In genomic region chr4:143477487-143477886, GRCh38 we compare ENCODE assay signal across 27 cellular contexts.
"Had no signal": no experiment of that assay in that cellular context is flagged by ENCODE, and none has a peak within 500 bp of the region (broad histone marks: within the 10 kb centered on the region; RNA-seq: fewer than 3 reads in every experiment).

No MANE protein-coding gene starts in this region.

- H3K9me3 ChIP-seq: adrenal gland, body of pancreas had no signal

- H3K4me1 ChIP-seq: adrenal gland, body of pancreas had no signal

- H3K4me3 ChIP-seq: adrenal gland, body of pancreas had no signal

- H3K36me3 ChIP-seq: adrenal gland had no signal

- ATAC-seq: activated CD4-positive, alpha-beta T cell treated with anti-CD3 and anti-CD28 coated beads for 36 hours; activated CD8-positive, alpha-beta memory T cell treated with anti-CD3 and anti-CD28 coated beads, Interleukin-2, amount 10 ng/mL, durations not matched to agents 7 days and 5 days; activated CD8-positive, alpha-beta T cell treated with anti-CD3 and anti-CD28 coated beads, Interleukin-2, amount 10 ng/mL, durations not matched to agents 7 days and 5 days; activated naive CD8-positive, alpha-beta T cell treated with anti-CD3 and anti-CD28 coated beads, Interleukin-2, amount 50 U/mL, for 24 hours; body of pancreas; esophagus mucosa had no signal

- H3K27me3 ChIP-seq: adrenal gland, body of pancreas had no signal

- H3K27ac ChIP-seq: adrenal gland, body of pancreas had no signal

- DNase-seq: activated CD4-positive, alpha-beta memory T cell treated with anti-CD3 and anti-CD28 coated beads for 36 hours; activated CD4-positive, alpha-beta T cell treated with anti-CD3 and anti-CD28 coated beads for 36 hours; activated CD4-positive, alpha-beta T cell treated with anti-CD3 and anti-CD28 coated beads, Interleukin-2, amount 10 ng/mL, durations not matched to agents 24 days and 14 days; activated CD4-positive, CD25-positive, alpha-beta regulatory T cell; activated CD4-positive, CD25-positive, alpha-beta regulatory T cell treated with anti-CD3 and anti-CD28 coated beads, Interleukin-2, amount 50 U/mL, for 72 hours; activated CD8-positive, alpha-beta memory T cell treated with anti-CD3 and anti-CD28 coated beads, Interleukin-2, amount 10 ng/mL, durations not matched to agents 7 days and 5 days; activated CD8-positive, alpha-beta memory T cell treated with anti-CD3 and anti-CD28 coated beads, Interleukin-2, amount 50 U/mL, for 4 hours; activated CD8-positive, alpha-beta T cell treated with anti-CD3 and anti-CD28 coated beads, Interleukin-2, amount 10 ng/mL, durations not matched to agents 7 days and 5 days; activated effector memory CD4-positive, alpha-beta T cell treated with anti-CD3 and anti-CD28 coated beads, Interleukin-2, amount 50 U/mL, for 16 hours; activated naive CD4-positive, alpha-beta T cell treated with anti-CD3 and anti-CD28 coated beads for 36 hours; activated naive CD8-positive, alpha-beta T cell treated with anti-CD3 and anti-CD28 coated beads for 36 hours; activated naive CD8-positive, alpha-beta T cell treated with anti-CD3 and anti-CD28 coated beads, Interleukin-2, amount 50 U/mL, for 24 hours; activated T-cell treated with anti-CD3 and anti-CD28 coated beads, Interleukin-2, amount 50 U/mL, for 1 hour; activated T-cell treated with anti-CD3 and anti-CD28 coated beads, Interleukin-2, amount 50 U/mL, for 48 hours; adrenal gland; amygdala; aorta; body of pancreas; caudate nucleus; effector memory CD4-positive, alpha-beta T cell; endodermal cell; foreskin fibroblast; head of caudate nucleus; T-helper 2 cell had no signal

- FAIRE-seq: colon, frontal cortex had no signal
